Comparison of ENCODE assay signal across 1 cellular context in the genomic region with DNA sequence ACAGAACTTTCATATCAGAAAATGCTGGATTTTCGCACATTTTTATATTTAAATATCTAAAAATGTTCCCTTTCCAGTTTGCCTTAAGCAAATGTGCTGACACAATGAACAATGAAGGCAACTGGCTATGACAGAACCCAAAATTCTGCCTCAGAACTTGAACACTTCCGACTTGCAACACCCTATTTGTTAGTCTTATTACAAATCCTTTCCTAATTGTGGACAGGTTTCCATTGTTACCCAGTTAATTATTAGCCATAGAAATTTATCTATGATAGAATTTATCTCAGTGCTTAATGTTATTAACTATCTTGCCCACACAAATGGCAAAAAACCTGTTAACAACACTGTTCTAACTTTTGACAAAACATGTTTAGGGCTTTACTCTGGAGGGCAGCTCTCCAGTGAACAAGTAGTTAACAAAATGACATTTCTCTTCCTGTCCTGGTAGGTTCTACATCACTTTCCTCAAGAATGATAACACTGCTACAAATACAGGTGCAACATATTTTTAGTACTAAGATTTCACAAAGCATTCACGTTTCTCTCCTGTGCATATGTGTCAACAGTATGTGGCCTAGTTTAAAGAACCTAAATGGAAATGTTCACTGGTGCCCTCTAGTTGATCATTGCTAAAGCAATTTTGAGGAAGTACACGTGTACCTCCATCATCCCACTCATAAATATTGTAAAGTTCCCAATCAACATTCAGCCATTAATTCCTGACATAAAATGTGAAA.
A peak's percentile ranks its signal among the peaks of the same experiment; 100 is the strongest.
TF ChIP-seq lines count a peak whose summit lies in the region.

No MANE protein-coding gene starts in this region.

TF ChIP-seq in HCT116, 20 proteins besides CTCF, POLR2A, EP300 and RAD21 (continued from another document):
- TF ChIP-seq, protein P1, sequence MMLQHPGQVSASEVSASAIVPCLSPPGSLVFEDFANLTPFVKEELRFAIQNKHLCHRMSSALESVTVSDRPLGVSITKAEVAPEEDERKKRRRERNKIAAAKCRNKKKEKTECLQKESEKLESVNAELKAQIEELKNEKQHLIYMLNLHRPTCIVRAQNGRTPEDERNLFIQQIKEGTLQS (IDR thresholded peaks at IDR 0.05): no peak
- TF ChIP-seq EZH2phosphoT487 (IDR thresholded peaks at IDR 0.05; ENCODE audit: borderline replicate concordance) (no peak), SRF (IDR thresholded peaks at IDR 0.05; ENCODE audit: low read depth) (no peak), CEBPB (IDR thresholded peaks at IDR 0.05; ENCODE audit: low read depth) (no peak), JUND (IDR thresholded peaks at IDR 0.05) (no peak), ELF1 (IDR thresholded peaks at IDR 0.05; ENCODE audit: borderline replicate concordance, low read depth) (no peak; the same call in 1 of the 2 replicates), EGR1 (IDR thresholded peaks at IDR 0.05; ENCODE audit: low read depth) (no peak), EZH2 (IDR thresholded peaks at IDR 0.05) (no peak), SP1 (IDR thresholded peaks at IDR 0.05; ENCODE audit: low read depth) (0 out of 2 replicates have a peak, but pooled peaks have one; percentile 35), FOSL1 (IDR thresholded peaks at IDR 0.05; ENCODE audit: low read depth) (no peak)
- TF ChIP-seq, protein P2, sequence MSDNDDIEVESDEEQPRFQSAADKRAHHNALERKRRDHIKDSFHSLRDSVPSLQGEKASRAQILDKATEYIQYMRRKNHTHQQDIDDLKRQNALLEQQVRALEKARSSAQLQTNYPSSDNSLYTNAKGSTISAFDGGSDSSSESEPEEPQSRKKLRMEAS (IDR thresholded peaks at IDR 0.05): peak; percentile 84
- TF ChIP-seq, protein P3, sequence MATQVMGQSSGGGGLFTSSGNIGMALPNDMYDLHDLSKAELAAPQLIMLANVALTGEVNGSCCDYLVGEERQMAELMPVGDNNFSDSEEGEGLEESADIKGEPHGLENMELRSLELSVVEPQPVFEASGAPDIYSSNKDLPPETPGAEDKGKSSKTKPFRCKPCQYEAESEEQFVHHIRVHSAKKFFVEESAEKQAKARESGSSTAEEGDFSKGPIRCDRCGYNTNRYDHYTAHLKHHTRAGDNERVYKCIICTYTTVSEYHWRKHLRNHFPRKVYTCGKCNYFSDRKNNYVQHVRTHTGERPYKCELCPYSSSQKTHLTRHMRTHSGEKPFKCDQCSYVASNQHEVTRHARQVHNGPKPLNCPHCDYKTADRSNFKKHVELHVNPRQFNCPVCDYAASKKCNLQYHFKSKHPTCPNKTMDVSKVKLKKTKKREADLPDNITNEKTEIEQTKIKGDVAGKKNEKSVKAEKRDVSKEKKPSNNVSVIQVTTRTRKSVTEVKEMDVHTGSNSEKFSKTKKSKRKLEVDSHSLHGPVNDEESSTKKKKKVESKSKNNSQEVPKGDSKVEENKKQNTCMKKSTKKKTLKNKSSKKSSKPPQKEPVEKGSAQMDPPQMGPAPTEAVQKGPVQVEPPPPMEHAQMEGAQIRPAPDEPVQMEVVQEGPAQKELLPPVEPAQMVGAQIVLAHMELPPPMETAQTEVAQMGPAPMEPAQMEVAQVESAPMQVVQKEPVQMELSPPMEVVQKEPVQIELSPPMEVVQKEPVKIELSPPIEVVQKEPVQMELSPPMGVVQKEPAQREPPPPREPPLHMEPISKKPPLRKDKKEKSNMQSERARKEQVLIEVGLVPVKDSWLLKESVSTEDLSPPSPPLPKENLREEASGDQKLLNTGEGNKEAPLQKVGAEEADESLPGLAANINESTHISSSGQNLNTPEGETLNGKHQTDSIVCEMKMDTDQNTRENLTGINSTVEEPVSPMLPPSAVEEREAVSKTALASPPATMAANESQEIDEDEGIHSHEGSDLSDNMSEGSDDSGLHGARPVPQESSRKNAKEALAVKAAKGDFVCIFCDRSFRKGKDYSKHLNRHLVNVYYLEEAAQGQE (IDR thresholded peaks at IDR 0.05; ENCODE audit: low read depth): no peak
